ENCODE assay signal across 15 cellular contexts in genomic region chr21:36749935-36750578, GRCh38. TPM values are rescaled to one million over a fixed set of nuclear protein-coding genes. Genes with fewer than 3 reads are reported as not detected.
DNase-seq lines count a peak whose midpoint lies in the region; TF ChIP-seq lines count a peak whose summit lies in the region.
"Had no signal": no experiment of that assay in that cellular context is flagged by ENCODE, and none has a peak within 500 bp of the region (broad histone marks: within the 10 kb centered on the region; RNA-seq: fewer than 3 reads in every experiment).

No MANE protein-coding gene starts in this region.

- no peaks in the 10 kb centered on the region for H3K79me2 ChIP-seq in H9 (ENCODE audit: insufficient read depth, low read length)
- peaks cover 3% of the 10 kb centered on the region for H3K79me2 ChIP-seq in trophoblast cell (ENCODE audit: control insufficient read depth, insufficient read depth, low read length, poor library complexity)

- H3K9me3 ChIP-seq in H9 (ENCODE audit: control insufficient read depth, low read depth, low read length) = no peaks in the 10 kb centered on the region
- H3K9me3 ChIP-seq in trophoblast cell (ENCODE audit: insufficient read depth, low read depth, low read length) = peaks cover 3% of the 10 kb centered on the region
- H3K9me3 ChIP-seq in BE2C = no peaks in the 10 kb centered on the region
- H3K9me3 ChIP-seq: SK-N-SH had no signal

- DNase-seq in H9 = peak; percentile 87
- peak; percentile 88 for DNase-seq in astrocyte of the hippocampus (ENCODE audit: low read depth, low spot score)
- peak; percentile 79 for DNase-seq in iPS DF 19.7 (ENCODE audit: low read depth, low spot score)
- peak; percentile 73 to 91 for DNase-seq in trophoblast cell
- no peak for DNase-seq in DMS79 treated with DMSO at 0.1 percent for 48 hours (lab: John Stamatoyannopoulos, UW)
- no peak for DNase-seq in BE2C
- DNase-seq in activated CD4-positive, alpha-beta T cell treated with anti-CD3 and anti-CD28 coated beads, Interleukin-2, amount 10 ng/mL, durations not matched to agents 7 days and 5 days = no peak
- DNase-seq: activated B cell treated with CpG ODN at 0.5 μM for 24 hours; aorta; CD8-positive, alpha-beta memory T cell; kidney glomerular epithelial cell; NCI-H1105 treated with DMSO at 0.1 percent for 48 hours; NCI-H526 treated with DMSO at 0.1 percent for 48 hours; SK-N-SH; stimulated activated CD4-positive, alpha-beta T cell treated with anti-CD3 and anti-CD28 coated beads, Interleukin-4, amount 100 ng/mL, for 24 hours had no signal

- peaks cover 7% of the 10 kb centered on the region for H3K23me2 ChIP-seq in H9 (ENCODE audit: insufficient read length, low read depth, low read length, poor library complexity, severe bottlenecking)

- H3K36me3 ChIP-seq in trophoblast cell (ENCODE audit: control insufficient read depth in 1 of 2, insufficient read depth in 2 of 2, low read length in 2 of 2) (no peaks in the 10 kb centered on the region), BE2C (no peaks in the 10 kb centered on the region)

- H3K18ac ChIP-seq in H9 (ENCODE audit: insufficient read length, low read depth, low read length) (peak overlapping the region; percentile 97), trophoblast cell (ENCODE audit: low read length) (no peak overlapping the region)

- peak overlapping the region; percentile 94 for H4K5ac ChIP-seq in H9 (ENCODE audit: insufficient read length, low read depth, low read length)

- H3K9ac ChIP-seq in H9 (ENCODE audit: extremely low read depth, insufficient read length, low read length) (no peak overlapping the region), trophoblast cell (ENCODE audit: low read length) (no peak overlapping the region)
- H3K9ac ChIP-seq: SK-N-SH had no signal

- H3K4me3 Mint-ChIP-seq in H9 = peak overlapping the region; percentile 13 to 63
- no peak overlapping the region for H3K4me3 Mint-ChIP-seq in activated CD4-positive, alpha-beta T cell treated with anti-CD3 and anti-CD28 coated beads, Interleukin-2, amount 10 ng/mL, durations not matched to agents 7 days and 5 days
- H3K4me3 Mint-ChIP-seq: activated B cell treated with CpG ODN at 0.5 μM for 24 hours had no signal

- no peak for TF ChIP-seq CTCF in H9 (conservative IDR thresholded peaks at IDR 0.05)
- TF ChIP-seq CTCF in BE2C (IDR thresholded peaks at IDR 0.05; ENCODE audit: low read depth, low read length) = no peak

- H3K4me1 ChIP-seq in H9 (ENCODE audit: insufficient read depth, low read length) (peaks cover 18% of the 10 kb centered on the region; the same call in 1 of the 2 replicates), trophoblast cell (ENCODE audit: control insufficient read depth in 1 of 2, insufficient read depth in 2 of 2, low read length in 2 of 2) (peaks cover 9 to 10% of the 10 kb centered on the region in 2 experiments), BE2C (no peaks in the 10 kb centered on the region)

- H2BK12ac ChIP-seq in H9 (ENCODE audit: insufficient read length, low read depth, low read length) (peak overlapping the region; percentile 97), trophoblast cell (ENCODE audit: low read length) (no peak overlapping the region)

- POLR2A ChIA-PET in activated CD4-positive, alpha-beta T cell treated with anti-CD3 and anti-CD28 coated beads, Interleukin-2, amount 10 ng/mL, durations not matched to agents 7 days and 5 days (lab: Charles Lee) = no interaction called here

- no peak overlapping the region for H2BK15ac ChIP-seq in H9 (ENCODE audit: low read depth, low read length)

- H3K23ac ChIP-seq in H9 (ENCODE audit: insufficient read length, low read depth, low read length) = no peak overlapping the region
- H3K23ac ChIP-seq in trophoblast cell (ENCODE audit: low read length) = no peak overlapping the region

- no peaks in the 10 kb centered on the region for H4K20me1 ChIP-seq in H9 (ENCODE audit: control insufficient read depth, insufficient read depth, insufficient read length)

- H3K4ac ChIP-seq in H9 (ENCODE audit: low read depth, low read length) = peak overlapping the region; percentile 68; the same call in 1 of the 2 replicates
- H3K4ac ChIP-seq in trophoblast cell (ENCODE audit: low read depth, low read length) = no peak overlapping the region

- H3T11ph ChIP-seq in H9 (ENCODE audit: low read length) = peak overlapping the region; percentile 100

- peak overlapping the region; percentile 98 to 99 (median 99) for H3K27ac Mint-ChIP-seq in H9
- no peak overlapping the region for H3K27ac Mint-ChIP-seq in activated CD4-positive, alpha-beta T cell treated with anti-CD3 and anti-CD28 coated beads, Interleukin-2, amount 10 ng/mL, durations not matched to agents 7 days and 5 days
- H3K27ac Mint-ChIP-seq: activated B cell treated with CpG ODN at 0.5 μM for 24 hours; CD8-positive, alpha-beta memory T cell had no signal

- H2BK20ac ChIP-seq in H9 (ENCODE audit: low read depth, low read length, poor library complexity, severe bottlenecking) = peak overlapping the region; percentile 100

- H2BK5ac ChIP-seq in H9 (ENCODE audit: insufficient read length, low read length) (peak overlapping the region; percentile 95), trophoblast cell (ENCODE audit: low read depth, low read length, poor library complexity) (no peak overlapping the region)

- H3K56ac ChIP-seq in H9 (ENCODE audit: insufficient read length, low read depth, low read length) = no peak overlapping the region

- no peak overlapping the region for H2AFZ ChIP-seq in H9 (ENCODE audit: low read length)
- H2AFZ ChIP-seq in trophoblast cell (ENCODE audit: insufficient read depth, low read length, poor library complexity) = peak overlapping the region; percentile 66

- peak overlapping the region; percentile 93; the same call in 1 of the 2 replicates for H3K14ac ChIP-seq in H9 (ENCODE audit: insufficient read depth, low read length)
- H3K14ac ChIP-seq in trophoblast cell (ENCODE audit: low read length) = no peak overlapping the region

- H3K4me2 ChIP-seq in H9 (ENCODE audit: insufficient read depth, insufficient read length, low read length) (peak overlapping the region; percentile 42), trophoblast cell (ENCODE audit: low read length) (peak overlapping the region; percentile 53)
- H3K4me2 ChIP-seq: SK-N-SH had no signal

- peaks cover 5% of the 10 kb centered on the region; the same call in 1 of the 2 replicates for H3K27me3 ChIP-seq in H9 (ENCODE audit: insufficient read depth, low read length)
- H3K27me3 ChIP-seq in trophoblast cell (ENCODE audit: insufficient read depth, low read length) = peaks cover 12% of the 10 kb centered on the region
- H3K27me3 ChIP-seq in BE2C = peaks cover 9% of the 10 kb centered on the region

- no peak overlapping the region for H3K4me3 ChIP-seq in trophoblast cell (ENCODE audit: low read depth, low read length)
- no peak overlapping the region for H3K4me3 ChIP-seq in BE2C (ENCODE audit: low read depth, low read length)

- peak overlapping the region; percentile 94 for H3K27ac ChIP-seq in H9 (ENCODE audit: insufficient read length, low read depth, low read length)
- H3K27ac ChIP-seq in trophoblast cell (ENCODE audit: low read depth, low read length) = peak overlapping the region; percentile 7

- H2AK5ac ChIP-seq in H9 (ENCODE audit: insufficient read length, low read length) (peak overlapping the region; percentile 81), trophoblast cell (ENCODE audit: low read length) (no peak overlapping the region)

- no peak overlapping the region for H4K8ac ChIP-seq in H9 (replicated peaks; ENCODE audit: insufficient read length, low read depth, low read length)
- H4K8ac ChIP-seq in trophoblast cell (ENCODE audit: low read depth, low read length) = no peak overlapping the region

- peaks cover 35% of the 10 kb centered on the region for H3K27me3 Mint-ChIP-seq in H9 (ENCODE audit: low read depth)
- H3K27me3 Mint-ChIP-seq in activated CD4-positive, alpha-beta T cell treated with anti-CD3 and anti-CD28 coated beads, Interleukin-2, amount 10 ng/mL, durations not matched to agents 7 days and 5 days = peaks cover 44% of the 10 kb centered on the region

- peak overlapping the region; percentile 98 for H2BK120ac ChIP-seq in H9 (ENCODE audit: low read depth, low read length, poor library complexity, severe bottlenecking)
- H2BK120ac ChIP-seq in trophoblast cell (ENCODE audit: insufficient read depth, low read length, poor library complexity) = no peak overlapping the region

- no peaks in the 10 kb centered on the region; a peak in 1 of 5 replicates for H3K9me3 Mint-ChIP-seq in H9
- no peaks in the 10 kb centered on the region for H3K9me3 Mint-ChIP-seq in activated CD4-positive, alpha-beta T cell treated with anti-CD3 and anti-CD28 coated beads, Interleukin-2, amount 10 ng/mL, durations not matched to agents 7 days and 5 days
- H3K9me3 Mint-ChIP-seq: activated B cell treated with CpG ODN at 0.5 μM for 24 hours; CD8-positive, alpha-beta memory T cell had no signal

- peaks cover 55 to 59% of the 10 kb centered on the region in 2 experiments for H3K4me1 Mint-ChIP-seq in H9
- peaks cover 12% of the 10 kb centered on the region for H3K4me1 Mint-ChIP-seq in activated CD4-positive, alpha-beta T cell treated with anti-CD3 and anti-CD28 coated beads, Interleukin-2, amount 10 ng/mL, durations not matched to agents 7 days and 5 days

- H3K79me1 ChIP-seq in H9 (ENCODE audit: insufficient read depth, low read depth, low read length, poor library complexity, severe bottlenecking) (no peaks in the 10 kb centered on the region), trophoblast cell (ENCODE audit: low read length) (no peaks in the 10 kb centered on the region)

- H4K91ac ChIP-seq in H9 (ENCODE audit: insufficient read length, low read depth, low read length) = peak overlapping the region; percentile 73
- no peak overlapping the region for H4K91ac ChIP-seq in trophoblast cell (ENCODE audit: low read depth, low read length)

- CTCF ChIA-PET in activated CD4-positive, alpha-beta T cell treated with anti-CD3 and anti-CD28 coated beads, Interleukin-2, amount 10 ng/mL, durations not matched to agents 7 days and 5 days (lab: Charles Lee) = no interaction called here

- H4K12ac ChIP-seq in trophoblast cell (ENCODE audit: low read depth, low read length) = no peak overlapping the region

- peaks cover 0 to 3% (median 0%) of the 10 kb centered on the region in 3 experiments; a peak in 1 of 7 replicates for H3K36me3 Mint-ChIP-seq in H9 (ENCODE audit: insufficient read depth in 1 of 3, low read depth in 3 of 3)
- H3K36me3 Mint-ChIP-seq in activated CD4-positive, alpha-beta T cell treated with anti-CD3 and anti-CD28 coated beads, Interleukin-2, amount 10 ng/mL, durations not matched to agents 7 days and 5 days (ENCODE audit: low read depth) = no peaks in the 10 kb centered on the region

- WGBS in H9 (ENCODE audit: extremely low coverage, insufficient read length, low lambda C conversion rate) = no CpG with 5 or more reads among the region's 14 CpGs
- no CpG with 5 or more reads among the region's 14 CpGs for WGBS in trophoblast cell (ENCODE audit: extremely low coverage, insufficient coverage, insufficient read length)

RNA-seq across cellular contexts. Expression of gene SIM2, which starts 51.1 kb away (rescaled TPM):
- not detected in 2 replicates for total RNA-seq in H9 (2021)
- polyA plus RNA-seq in trophoblast cell (2013) = 0.68 and 0.78 TPM in 2 replicates
- polyA plus RNA-seq in BE2C (2012; ENCODE audit: insufficient read depth, insufficient read length, low read depth) = 0.42 TPM
- total RNA-seq in activated CD4-positive, alpha-beta T cell treated with anti-CD3 and anti-CD28 coated beads, Interleukin-2, amount 10 ng/mL, durations not matched to agents 7 days and 5 days = under 1 TPM; 0.05 to 0.19 TPM
- total RNA-seq: activated B cell treated with CpG ODN at 0.5 μM for 24 hours; aorta; CD8-positive, alpha-beta memory T cell had no signal
- polyA plus RNA-seq: aorta, SK-N-SH had no signal

Comparison
In these comparisons a context has a peak if more than half of its experiments do, and no peak if none do; other contexts are left out.
1. DNase-seq: peak in H9 (single experiment), astrocyte of the hippocampus (single experiment), iPS DF 19.7 (single experiment) and trophoblast cell (2 of 2); none in DMS79 treated with DMSO at 0.1 percent for 48 hours (single experiment), BE2C (single experiment) and activated CD4-positive, alpha-beta T cell treated with anti-CD3 and anti-CD28 coated beads, Interleukin-2, amount 10 ng/mL, durations not matched to agents 7 days and 5 days (single experiment).